Comparison of ENCODE assay signal across 10 cellular contexts in genomic region chr11:76577921-76578654, GRCh38.
DNase-seq lines count a peak whose midpoint lies in the region; ATAC-seq and TF ChIP-seq lines count a peak whose summit lies in the region.
"Had no signal": no experiment of that assay in that cellular context is flagged by ENCODE, and none has a peak within 500 bp of the region (broad histone marks: within the 10 kb centered on the region; RNA-seq: fewer than 3 reads in every experiment).

No MANE protein-coding gene starts in this region.

- H3K79me2 ChIP-seq in PC-9 (ENCODE audit: low read depth), result no peaks in the 10 kb centered on the region

- DNase-seq in PC-9, result no peak
- no peak for DNase-seq in endodermal cell
- DNase-seq in thoracic aorta (ENCODE audit: low spot score), result no peak
- no peak for DNase-seq in AG08395 (ENCODE audit: low spot score)
- no peak for DNase-seq in activated T-cell treated with anti-CD3 and anti-CD28 coated beads for 4 hours
- DNase-seq: NK-92 treated with Interleukin-12 subunit alpha and Interleukin-12 subunit beta, amount 100 ng/mL, for 24 hours; stimulated activated CD8-positive, alpha-beta memory T cell treated with anti-CD3 and anti-CD28 coated beads, Interleukin-4, amount 100 ng/mL, for 48 hours; T-helper 9 cell had no signal

- no peaks in the 10 kb centered on the region for H4K20me1 ChIP-seq in PC-9 (ENCODE audit: insufficient read depth)

- H3K36me3 Mint-ChIP-seq in endodermal cell (ENCODE audit: low read depth), result no peaks in the 10 kb centered on the region

- peaks cover 16% of the 10 kb centered on the region; the same call in 1 of the 2 replicates for H3F3A ChIP-seq in PC-9 (ENCODE audit: insufficient read depth, low read depth)

- H3K4me3 Mint-ChIP-seq in endodermal cell, result no peak overlapping the region

- TF ChIP-seq CTCF in PC-9 (conservative IDR thresholded peaks at IDR 0.05) (no peak), endodermal cell (conservative IDR thresholded peaks at IDR 0.05) (no peak), thoracic aorta (IDR thresholded peaks at IDR 0.05) (no peak)

- ATAC-seq in thoracic aorta (ENCODE audit: insufficient number of reproducible peaks, low FRiP score, low read depth), result no peak
- ATAC-seq in HG02885 (IDR thresholded peaks at IDR 0.05; ENCODE audit: poor library complexity, unreplicated experiment), result no peak

- 86 to 91% methylated on average over 2 to 11 of the region's 11 CpGs for WGBS in endodermal cell (ENCODE audit: insufficient coverage in 1 of 2, insufficient read length in 1 of 2), 2 experiments

- no peak overlapping the region for H3K9ac ChIP-seq in endodermal cell (ENCODE audit: extremely low read depth, low read length, poor library complexity, severe bottlenecking)
- H3K9ac ChIP-seq in muscle layer of colon (ENCODE audit: low read length), result no peak overlapping the region

- H3K9me3 ChIP-seq in PC-9 (ENCODE audit: insufficient read depth, low read depth) (no peaks in the 10 kb centered on the region), endodermal cell (ENCODE audit: control insufficient read depth, low read length) (no peaks in the 10 kb centered on the region), muscle layer of colon (ENCODE audit: low read length) (no peaks in the 10 kb centered on the region), thoracic aorta (no peaks in the 10 kb centered on the region)

- peak overlapping the region; percentile 10 for H3K27ac Mint-ChIP-seq in endodermal cell

- CTCF ChIA-PET in PC-9 (lab: Charles Lee), result interaction anchor here (0.5 to 1.6 kb wide), 3 partner anchors 53 to 425 kb away, joined by 3 to 4 read pairs (median 3); no protein-coding TSS in a partner anchor

- H3K36me3 ChIP-seq in PC-9 (ENCODE audit: low read depth), result no peaks in the 10 kb centered on the region
- H3K36me3 ChIP-seq in endodermal cell (ENCODE audit: control insufficient read depth, insufficient read depth, low read length), result no peaks in the 10 kb centered on the region
- H3K36me3 ChIP-seq in muscle layer of colon (ENCODE audit: insufficient read depth, low read length), result no peaks in the 10 kb centered on the region
- H3K36me3 ChIP-seq in thoracic aorta, result no peaks in the 10 kb centered on the region

- no peak overlapping the region for H2AFZ ChIP-seq in PC-9

- H3K9me3 Mint-ChIP-seq in endodermal cell, result peaks cover 11% of the 10 kb centered on the region

- H3K9me2 ChIP-seq in PC-9 (ENCODE audit: insufficient read depth), result no peaks in the 10 kb centered on the region

- intact Hi-C loops in PC-9 (cut with micrococcal nuclease; ENCODE audit: unreplicated experiment), result loop anchor here (1.0 kb wide), 1 partner anchor 764 kb away; no protein-coding TSS in a partner anchor

- H3K27ac ChIP-seq in PC-9 (peak overlapping the region; percentile 59), endodermal cell (ENCODE audit: low read depth, low read length) (peak overlapping the region; percentile 0), muscle layer of colon (ENCODE audit: low read depth, low read length) (peak overlapping the region; percentile 40), thoracic aorta (peak overlapping the region; percentile 67 to 79)

- no peak overlapping the region for H3K4me3 ChIP-seq in PC-9
- H3K4me3 ChIP-seq in endodermal cell (ENCODE audit: low read length), result no peak overlapping the region
- H3K4me3 ChIP-seq in muscle layer of colon (ENCODE audit: low read depth in 1 of 2, low read length in 2 of 2), result no peak overlapping the region
- H3K4me3 ChIP-seq in thoracic aorta, result no peak overlapping the region

- POLR2A ChIA-PET in PC-9 (lab: Charles Lee; ENCODE audit: unreplicated experiment), result interaction anchor here (0.6 kb wide), 1 partner anchor 461 kb away, joined by 6 read pairs; no protein-coding TSS in a partner anchor

- no TSS peak for BruUV-seq in PC-9 (replicated peaks; lab: Mats Ljungman, UMichigan)

- no peaks in the 10 kb centered on the region for H3K27me3 ChIP-seq in PC-9 (ENCODE audit: insufficient read depth, low read depth)
- no peaks in the 10 kb centered on the region for H3K27me3 ChIP-seq in endodermal cell (ENCODE audit: control insufficient read depth, insufficient read depth, low read length, poor library complexity, severe bottlenecking)
- no peaks in the 10 kb centered on the region for H3K27me3 ChIP-seq in muscle layer of colon (ENCODE audit: control insufficient read depth in 1 of 2, insufficient read depth in 2 of 2, low read length in 2 of 2)
- no peaks in the 10 kb centered on the region for H3K27me3 ChIP-seq in thoracic aorta (replicated peaks; ENCODE audit: insufficient read depth)

- H3K4me1 ChIP-seq in PC-9 (replicated peaks; ENCODE audit: insufficient read depth), result peaks cover 28% of the 10 kb centered on the region
- H3K4me1 ChIP-seq in endodermal cell (ENCODE audit: control insufficient read depth, insufficient read depth, low read length), result no peaks in the 10 kb centered on the region
- H3K4me1 ChIP-seq in muscle layer of colon (ENCODE audit: insufficient read depth, low read length), result peaks cover 24% of the 10 kb centered on the region
- H3K4me1 ChIP-seq in thoracic aorta (ENCODE audit: control insufficient read depth in 1 of 2, low read depth in 2 of 2), result peaks cover 18 to 35% of the 10 kb centered on the region in 2 donors

- peaks cover 7% of the 10 kb centered on the region for H3K4me1 Mint-ChIP-seq in endodermal cell

- peak overlapping the region; percentile 62 for H3K4me2 ChIP-seq in PC-9

- peaks cover 2% of the 10 kb centered on the region for H3K27me3 Mint-ChIP-seq in endodermal cell (ENCODE audit: insufficient read depth)

Comparison
In these comparisons a context has a peak if more than half of its experiments do, and no peak if none do; other contexts are left out.
1. H3K27ac ChIP-seq: peak in every context shown above with its lines; median percentile 73 in thoracic aorta; 59 in PC-9; 40 in muscle layer of colon; 0 in endodermal cell.